ENCODE assay signal across 11 cellular contexts in genomic region chr17:12730931-12731521, GRCh38. TPM values are rescaled to one million over a fixed set of nuclear protein-coding genes. Genes with fewer than 3 reads are reported as not detected.
A peak's percentile ranks its signal among the peaks of the same experiment; 100 is the strongest.
DNase-seq lines count a peak whose midpoint lies in the region; ATAC-seq, FAIRE-seq and TF ChIP-seq lines count a peak whose summit lies in the region.
"Had no signal": no experiment of that assay in that cellular context is flagged by ENCODE, and none has a peak within 500 bp of the region (broad histone marks: within the 10 kb centered on the region; RNA-seq: fewer than 3 reads in every experiment).

No MANE protein-coding gene starts in this region.

- H3K9me3 Mint-ChIP-seq in activated naive CD4-positive, alpha-beta T cell treated with anti-CD3 and anti-CD28 coated beads for 36 hours: no peaks in the 10 kb centered on the region

- DNase-seq in H7: peak; percentile 50
- peak; percentile 44 for DNase-seq in cerebellum (ENCODE audit: low spot score)
- DNase-seq in iPS-NIHi7 (ENCODE audit: extremely low spot score): peak; percentile 79
- peak; percentile 79 for DNase-seq in sigmoid colon
- DNase-seq in activated naive CD4-positive, alpha-beta T cell treated with anti-CD3 and anti-CD28 coated beads for 36 hours: no peak
- no peak for DNase-seq in NCI-H2227 treated with DMSO at 0.1 percent for 48 hours (lab: John Stamatoyannopoulos, UW)
- no peak for DNase-seq in GM12892 (ENCODE audit: insufficient read length)
- DNase-seq: gastrocnemius medialis, KG1 had no signal

- H3K4me3 Mint-ChIP-seq in activated naive CD4-positive, alpha-beta T cell treated with anti-CD3 and anti-CD28 coated beads for 36 hours: no peak overlapping the region

- H3K36me3 Mint-ChIP-seq in activated naive CD4-positive, alpha-beta T cell treated with anti-CD3 and anti-CD28 coated beads for 36 hours (ENCODE audit: low read depth): no peaks in the 10 kb centered on the region

- no peak for FAIRE-seq in GM12892 (lab: Jason Lieb, UNC)

- WGBS in sigmoid colon, 2 donors: 6 to 35% methylated on average over 10 of the region's 10 CpGs

- CTCF ChIA-PET in activated naive CD4-positive, alpha-beta T cell treated with anti-CD3 and anti-CD28 coated beads for 36 hours (lab: Charles Lee): interaction anchor here (2.1 kb wide), 1 partner anchor 11 kb away, joined by 5 read pairs; no protein-coding TSS in a partner anchor

- no peak overlapping the region for H3K27ac Mint-ChIP-seq in activated naive CD4-positive, alpha-beta T cell treated with anti-CD3 and anti-CD28 coated beads for 36 hours

- intact Hi-C loops in sigmoid colon (cut with DNase I): loop anchor here (10.0 kb wide), 2 partner anchors 186 to 306 kb away; no protein-coding TSS in a partner anchor
- intact Hi-C loops in activated naive CD4-positive, alpha-beta T cell treated with anti-CD3 and anti-CD28 coated beads for 36 hours (cut with micrococcal nuclease): no loop called here

- no peaks in the 10 kb centered on the region for H3K27me3 Mint-ChIP-seq in activated naive CD4-positive, alpha-beta T cell treated with anti-CD3 and anti-CD28 coated beads for 36 hours (ENCODE audit: low read depth)

- H3K27me3 ChIP-seq in H7 (ENCODE audit: control insufficient read depth, insufficient read depth, low read length) (no peaks in the 10 kb centered on the region), sigmoid colon (no peaks in the 10 kb centered on the region)
- H3K27me3 ChIP-seq: gastrocnemius medialis had no signal

- H3K36me3 ChIP-seq in H7 (replicated peaks; ENCODE audit: control insufficient read depth, insufficient read depth, low read length) (no peaks in the 10 kb centered on the region), sigmoid colon (peaks cover 0 to 26% (median 3%) of the 10 kb centered on the region in 4 donors)
- H3K36me3 ChIP-seq: gastrocnemius medialis had no signal

- H3K9me3 ChIP-seq in sigmoid colon: no peaks in the 10 kb centered on the region
- H3K9me3 ChIP-seq: gastrocnemius medialis had no signal

- no peak overlapping the region for H3K4me3 ChIP-seq in H7 (ENCODE audit: insufficient read depth, low read depth, low read length)
- H3K4me3 ChIP-seq in sigmoid colon: no peak overlapping the region
- H3K4me3 ChIP-seq: gastrocnemius medialis, skin epidermis had no signal

- peak in 1 of 4 donors; percentile 66 for TF ChIP-seq EP300 in sigmoid colon (IDR thresholded peaks at IDR 0.05)

- H3K4me1 ChIP-seq in sigmoid colon: peaks cover 0 to 43% (median 35%) of the 10 kb centered on the region in 4 donors
- H3K4me1 ChIP-seq: gastrocnemius medialis had no signal

- H3K4me1 Mint-ChIP-seq in activated naive CD4-positive, alpha-beta T cell treated with anti-CD3 and anti-CD28 coated beads for 36 hours (ENCODE audit: low read depth): no peaks in the 10 kb centered on the region

- TF ChIP-seq POLR2A in sigmoid colon (IDR thresholded peaks at IDR 0.05) (no peak), GM12892 (IDR thresholded peaks at IDR 0.05; ENCODE audit: low read depth, low read length) (no peak)

- peak overlapping the region; percentile 20 to 80 (median 70) for H3K27ac ChIP-seq in sigmoid colon
- H3K27ac ChIP-seq: gastrocnemius medialis, skin epidermis had no signal

- TF ChIP-seq CTCF in sigmoid colon (IDR thresholded peaks at IDR 0.05): no peak

- no peak for ATAC-seq in GM21381 (IDR thresholded peaks at IDR 0.05; ENCODE audit: unreplicated experiment)
- ATAC-seq: gastrocnemius medialis had no signal

RNA-seq across cellular contexts. Expression of gene ARHGAP44, which starts 58.3 kb away (rescaled TPM):
- 9.2 and 11.2 TPM in 2 replicates for total RNA-seq in H7 (2014; rRNA removed; shearing (Covaris generic))
- total RNA-seq in cerebellum (10.7 TPM), sigmoid colon (1 to 10 TPM; 2.6 to 6.4 (median 2.8) TPM)
- 10 to 100 TPM; 15.8 to 23.8 (median 19.8) TPM for polyA plus RNA-seq in sigmoid colon
- total RNA-seq in activated naive CD4-positive, alpha-beta T cell treated with anti-CD3 and anti-CD28 coated beads for 36 hours: under 1 TPM in 1 of 2 experiments, not detected in 1; 0.12 TPM
- 9.7 TPM for polyA plus RNA-seq in GM12892 (2012; ENCODE audit: missing spikeins)

Comparison
In these comparisons a context has a peak if more than half of its experiments do, and no peak if none do; other contexts are left out.
1. DNase-seq: peak in H7 (single experiment), cerebellum (single experiment), iPS-NIHi7 (single experiment) and sigmoid colon (single experiment); none in activated naive CD4-positive, alpha-beta T cell treated with anti-CD3 and anti-CD28 coated beads for 36 hours (single experiment), NCI-H2227 treated with DMSO at 0.1 percent for 48 hours (single experiment) and GM12892 (single experiment).